1 cellular context compared by ENCODE assay signal in the genomic region with DNA sequence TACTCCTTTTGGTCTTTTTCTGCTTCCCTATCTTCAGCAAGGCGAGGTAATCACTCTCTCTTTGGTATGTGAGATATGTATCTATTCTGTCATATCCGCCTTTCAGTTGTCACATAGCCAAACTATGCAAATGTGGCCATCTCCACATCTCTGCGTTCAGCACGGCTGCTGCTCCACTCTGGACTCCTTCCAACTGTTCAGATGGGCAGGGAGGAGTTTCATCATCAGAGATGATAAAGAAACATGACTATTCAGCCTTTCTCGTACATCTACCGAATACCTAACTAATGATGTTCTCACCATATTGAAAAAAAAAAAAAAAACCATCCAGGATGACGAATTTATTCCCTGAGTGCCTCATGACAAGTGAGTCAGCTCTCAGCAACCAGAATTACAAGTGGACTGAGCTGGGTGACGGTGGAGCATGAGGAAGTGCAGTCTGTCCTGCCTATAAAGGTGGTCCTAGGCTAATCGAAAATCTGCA.
TF ChIP-seq lines count a peak whose summit lies in the region.

No MANE protein-coding gene starts in this region.

TF ChIP-seq in SK-N-SH, 30 proteins besides CTCF, POLR2A, EP300 and RAD21 (continued from another document):
- TF ChIP-seq, protein P1, sequence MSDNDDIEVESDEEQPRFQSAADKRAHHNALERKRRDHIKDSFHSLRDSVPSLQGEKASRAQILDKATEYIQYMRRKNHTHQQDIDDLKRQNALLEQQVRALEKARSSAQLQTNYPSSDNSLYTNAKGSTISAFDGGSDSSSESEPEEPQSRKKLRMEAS (IDR thresholded peaks at IDR 0.05; ENCODE audit: low read depth) = peak; percentile 58
- peak; percentile 63 for TF ChIP-seq TEAD4 (IDR thresholded peaks at IDR 0.05; ENCODE audit: borderline replicate concordance, insufficient read depth)
- TF ChIP-seq, protein P2, sequence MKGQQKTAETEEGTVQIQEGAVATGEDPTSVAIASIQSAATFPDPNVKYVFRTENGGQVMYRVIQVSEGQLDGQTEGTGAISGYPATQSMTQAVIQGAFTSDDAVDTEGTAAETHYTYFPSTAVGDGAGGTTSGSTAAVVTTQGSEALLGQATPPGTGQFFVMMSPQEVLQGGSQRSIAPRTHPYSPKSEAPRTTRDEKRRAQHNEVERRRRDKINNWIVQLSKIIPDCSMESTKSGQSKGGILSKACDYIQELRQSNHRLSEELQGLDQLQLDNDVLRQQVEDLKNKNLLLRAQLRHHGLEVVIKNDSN (IDR thresholded peaks at IDR 0.05; ENCODE audit: borderline replicate concordance, low read depth) = no peak
- no peak for TF ChIP-seq SMC3 (IDR thresholded peaks at IDR 0.05; ENCODE audit: low read depth, low read length)
- TF ChIP-seq, protein P3, sequence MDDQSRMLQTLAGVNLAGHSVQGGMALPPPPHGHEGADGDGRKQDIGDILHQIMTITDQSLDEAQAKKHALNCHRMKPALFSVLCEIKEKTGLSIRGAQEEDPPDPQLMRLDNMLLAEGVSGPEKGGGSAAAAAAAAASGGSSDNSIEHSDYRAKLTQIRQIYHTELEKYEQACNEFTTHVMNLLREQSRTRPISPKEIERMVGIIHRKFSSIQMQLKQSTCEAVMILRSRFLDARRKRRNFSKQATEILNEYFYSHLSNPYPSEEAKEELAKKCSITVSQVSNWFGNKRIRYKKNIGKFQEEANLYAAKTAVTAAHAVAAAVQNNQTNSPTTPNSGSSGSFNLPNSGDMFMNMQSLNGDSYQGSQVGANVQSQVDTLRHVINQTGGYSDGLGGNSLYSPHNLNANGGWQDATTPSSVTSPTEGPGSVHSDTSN (IDR thresholded peaks at IDR 0.05) = peak; percentile 86
- TF ChIP-seq TCF12 (IDR thresholded peaks at IDR 0.05) = peak; percentile 85
- TF ChIP-seq, protein P4, sequence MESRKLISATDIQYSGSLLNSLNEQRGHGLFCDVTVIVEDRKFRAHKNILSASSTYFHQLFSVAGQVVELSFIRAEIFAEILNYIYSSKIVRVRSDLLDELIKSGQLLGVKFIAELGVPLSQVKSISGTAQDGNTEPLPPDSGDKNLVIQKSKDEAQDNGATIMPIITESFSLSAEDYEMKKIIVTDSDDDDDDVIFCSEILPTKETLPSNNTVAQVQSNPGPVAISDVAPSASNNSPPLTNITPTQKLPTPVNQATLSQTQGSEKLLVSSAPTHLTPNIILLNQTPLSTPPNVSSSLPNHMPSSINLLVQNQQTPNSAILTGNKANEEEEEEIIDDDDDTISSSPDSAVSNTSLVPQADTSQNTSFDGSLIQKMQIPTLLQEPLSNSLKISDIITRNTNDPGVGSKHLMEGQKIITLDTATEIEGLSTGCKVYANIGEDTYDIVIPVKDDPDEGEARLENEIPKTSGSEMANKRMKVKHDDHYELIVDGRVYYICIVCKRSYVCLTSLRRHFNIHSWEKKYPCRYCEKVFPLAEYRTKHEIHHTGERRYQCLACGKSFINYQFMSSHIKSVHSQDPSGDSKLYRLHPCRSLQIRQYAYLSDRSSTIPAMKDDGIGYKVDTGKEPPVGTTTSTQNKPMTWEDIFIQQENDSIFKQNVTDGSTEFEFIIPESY (IDR thresholded peaks at IDR 0.05; ENCODE audit: borderline replicate concordance, low read depth) = peak; percentile 37; the same call in 1 of the 2 replicates
- TF ChIP-seq, protein P5, sequence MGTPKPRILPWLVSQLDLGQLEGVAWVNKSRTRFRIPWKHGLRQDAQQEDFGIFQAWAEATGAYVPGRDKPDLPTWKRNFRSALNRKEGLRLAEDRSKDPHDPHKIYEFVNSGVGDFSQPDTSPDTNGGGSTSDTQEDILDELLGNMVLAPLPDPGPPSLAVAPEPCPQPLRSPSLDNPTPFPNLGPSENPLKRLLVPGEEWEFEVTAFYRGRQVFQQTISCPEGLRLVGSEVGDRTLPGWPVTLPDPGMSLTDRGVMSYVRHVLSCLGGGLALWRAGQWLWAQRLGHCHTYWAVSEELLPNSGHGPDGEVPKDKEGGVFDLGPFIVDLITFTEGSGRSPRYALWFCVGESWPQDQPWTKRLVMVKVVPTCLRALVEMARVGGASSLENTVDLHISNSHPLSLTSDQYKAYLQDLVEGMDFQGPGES (IDR thresholded peaks at IDR 0.05; ENCODE audit: low read depth, low read length) = no peak
- TF ChIP-seq RFX5 (IDR thresholded peaks at IDR 0.05; ENCODE audit: low read length) = no peak
- TF ChIP-seq POLR2AphosphoS5 (IDR thresholded peaks at IDR 0.05; ENCODE audit: low read depth, low read length) = no peak
- TF ChIP-seq JUND (IDR thresholded peaks at IDR 0.05) = peak; percentile 91
- TF ChIP-seq FOXJ3 (CRISPR knock-in tag; IDR thresholded peaks at IDR 0.05) = no peak
- peak; percentile 95 for TF ChIP-seq NFIC (IDR thresholded peaks at IDR 0.05; ENCODE audit: borderline replicate concordance)
- TF ChIP-seq, protein P6, sequence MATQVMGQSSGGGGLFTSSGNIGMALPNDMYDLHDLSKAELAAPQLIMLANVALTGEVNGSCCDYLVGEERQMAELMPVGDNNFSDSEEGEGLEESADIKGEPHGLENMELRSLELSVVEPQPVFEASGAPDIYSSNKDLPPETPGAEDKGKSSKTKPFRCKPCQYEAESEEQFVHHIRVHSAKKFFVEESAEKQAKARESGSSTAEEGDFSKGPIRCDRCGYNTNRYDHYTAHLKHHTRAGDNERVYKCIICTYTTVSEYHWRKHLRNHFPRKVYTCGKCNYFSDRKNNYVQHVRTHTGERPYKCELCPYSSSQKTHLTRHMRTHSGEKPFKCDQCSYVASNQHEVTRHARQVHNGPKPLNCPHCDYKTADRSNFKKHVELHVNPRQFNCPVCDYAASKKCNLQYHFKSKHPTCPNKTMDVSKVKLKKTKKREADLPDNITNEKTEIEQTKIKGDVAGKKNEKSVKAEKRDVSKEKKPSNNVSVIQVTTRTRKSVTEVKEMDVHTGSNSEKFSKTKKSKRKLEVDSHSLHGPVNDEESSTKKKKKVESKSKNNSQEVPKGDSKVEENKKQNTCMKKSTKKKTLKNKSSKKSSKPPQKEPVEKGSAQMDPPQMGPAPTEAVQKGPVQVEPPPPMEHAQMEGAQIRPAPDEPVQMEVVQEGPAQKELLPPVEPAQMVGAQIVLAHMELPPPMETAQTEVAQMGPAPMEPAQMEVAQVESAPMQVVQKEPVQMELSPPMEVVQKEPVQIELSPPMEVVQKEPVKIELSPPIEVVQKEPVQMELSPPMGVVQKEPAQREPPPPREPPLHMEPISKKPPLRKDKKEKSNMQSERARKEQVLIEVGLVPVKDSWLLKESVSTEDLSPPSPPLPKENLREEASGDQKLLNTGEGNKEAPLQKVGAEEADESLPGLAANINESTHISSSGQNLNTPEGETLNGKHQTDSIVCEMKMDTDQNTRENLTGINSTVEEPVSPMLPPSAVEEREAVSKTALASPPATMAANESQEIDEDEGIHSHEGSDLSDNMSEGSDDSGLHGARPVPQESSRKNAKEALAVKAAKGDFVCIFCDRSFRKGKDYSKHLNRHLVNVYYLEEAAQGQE (IDR thresholded peaks at IDR 0.05; ENCODE audit: low read depth, low read length) = no peak
- 0 out of 2 replicates have a peak, but pooled peaks have one; percentile 32 for TF ChIP-seq ELF1 (IDR thresholded peaks at IDR 0.05)
